ENCODE assay signal across 1 cellular context in genomic region chr13:59346861-59347470, GRCh38.
TF ChIP-seq lines count a peak whose summit lies in the region.

No MANE protein-coding gene starts in this region.

TF ChIP-seq in WTC11, 78 proteins besides CTCF, POLR2A, EP300 and RAD21 (continued from another document):
- TF ChIP-seq ZSCAN18 (CRISPR knock-in tag; IDR thresholded peaks at IDR 0.05) (no peak), AR (CRISPR knock-in tag; IDR thresholded peaks at IDR 0.05) (no peak), ZNF121 (CRISPR knock-in tag; IDR thresholded peaks at IDR 0.05) (no peak), GRHL2 (CRISPR knock-in tag; IDR thresholded peaks at IDR 0.05; ENCODE audit: insufficient replicate concordance, severe bottlenecking) (no peak), OVOL2 (CRISPR knock-in tag; IDR thresholded peaks at IDR 0.05; ENCODE audit: borderline replicate concordance) (no peak), MLX (CRISPR knock-in tag; IDR thresholded peaks at IDR 0.05) (no peak), PREB (CRISPR knock-in tag; IDR thresholded peaks at IDR 0.05; ENCODE audit: borderline replicate concordance) (no peak)
